ENCODE assay signal across 22 cellular contexts in genomic region chr11:27350503-27350902, GRCh38. TPM values are rescaled to one million over a fixed set of nuclear protein-coding genes. Genes with fewer than 3 reads are reported as not detected.
DNase-seq lines count a peak whose midpoint lies in the region; FAIRE-seq and TF ChIP-seq lines count a peak whose summit lies in the region.
"Had no signal": no experiment of that assay in that cellular context is flagged by ENCODE, and none has a peak within 500 bp of the region (broad histone marks: within the 10 kb centered on the region; RNA-seq: fewer than 3 reads in every experiment).

No MANE protein-coding gene starts in this region.

- no peak overlapping the region for H2AFZ ChIP-seq in endothelial cell of umbilical vein (ENCODE audit: low read depth, low read length)
- H2AFZ ChIP-seq: PC-9 had no signal

- POLR2A ChIA-PET in endothelial cell of umbilical vein (lab: Charles Lee), result no interaction called here

- no peaks in the 10 kb centered on the region for H4K20me1 ChIP-seq in endothelial cell of umbilical vein (replicated peaks; ENCODE audit: control insufficient read depth, extremely low read depth, insufficient read depth, low read length)

- H3K79me2 ChIP-seq in endothelial cell of umbilical vein (ENCODE audit: control insufficient read depth, insufficient read depth, low read length), result no peaks in the 10 kb centered on the region

- no peaks in the 10 kb centered on the region for H3K36me3 ChIP-seq in endothelial cell of umbilical vein (ENCODE audit: control insufficient read depth in 2 of 2, extremely low read depth in 1 of 2, insufficient read depth in 2 of 2, low read length in 2 of 2)
- H3K36me3 ChIP-seq: adrenal gland, esophagus squamous epithelium, vagina had no signal

- no peak overlapping the region for H3K4me2 ChIP-seq in endothelial cell of umbilical vein (ENCODE audit: insufficient read depth, low read length)
- H3K4me2 ChIP-seq: PC-9, smooth muscle cell had no signal

- CTCF ChIA-PET in endothelial cell of umbilical vein (lab: Charles Lee), result interaction anchor here (1.3 to 1.4 kb wide), 2 partner anchors 54 to 136 kb away, joined by 3 to 4 read pairs; no protein-coding TSS in a partner anchor

- no peaks in the 10 kb centered on the region for H3K4me1 ChIP-seq in endothelial cell of umbilical vein (ENCODE audit: control insufficient read depth, extremely low read depth, insufficient read depth, low read length)
- H3K4me1 ChIP-seq: adrenal gland, vagina had no signal

- no peak for FAIRE-seq in endothelial cell of umbilical vein (lab: Jason Lieb, UNC)
- FAIRE-seq: GM18507 had no signal

- no peaks in the 10 kb centered on the region for H3K27me3 ChIP-seq in endothelial cell of umbilical vein (ENCODE audit: control insufficient read depth in 2 of 2, insufficient read depth in 2 of 2, low read length in 2 of 2)
- H3K27me3 ChIP-seq: adrenal gland, esophagus squamous epithelium, vagina had no signal

- peak; percentile 27 for DNase-seq in AG09319 (ENCODE audit: extremely low read depth, low read depth)
- DNase-seq in NCI-H446 treated with DMSO at 0.1 percent for 48 hours (lab: John Stamatoyannopoulos, UW), result peak; percentile 87
- DNase-seq in endothelial cell of umbilical vein (ENCODE audit: low read depth, low spot score), result peak; percentile 19
- peak; percentile 4 for DNase-seq in midbrain (lab: John Stamatoyannopoulos, UW)
- no peak for DNase-seq in dermis blood vessel endothelial cell
- DNase-seq in T-helper 9 cell, result no peak
- DNase-seq in NCI-H146 (lab: John Stamatoyannopoulos, UW), result no peak
- DNase-seq in NCI-H69 (lab: John Stamatoyannopoulos, UW), result no peak
- DNase-seq: activated CD8-positive, alpha-beta memory T cell treated with anti-CD3 and anti-CD28 coated beads, Interleukin-2, amount 50 U/mL, for 48 hours; activated effector memory CD4-positive, alpha-beta T cell treated with anti-CD3 and anti-CD28 coated beads, Interleukin-2, amount 50 U/mL, for 16 hours; adrenal gland; AML-193; effector CD4-positive, alpha-beta T cell; esophagus squamous epithelium; natural killer cell; NCI-H2171 treated with DMSO at 0.1 percent for 48 hours; NCI-H774; PC-9; substantia nigra had no signal

- no peak for TF ChIP-seq CTCF in AG09319 (IDR thresholded peaks at IDR 0.05; ENCODE audit: low read depth, low read length)
- TF ChIP-seq CTCF in endothelial cell of umbilical vein (IDR thresholded peaks at IDR 0.05; ENCODE audit: extremely low read depth in 1 of 2, insufficient read depth in 1 of 2, low read depth in 1 of 2, low read length in 2 of 2), result no peak

- no peaks in the 10 kb centered on the region for H3K9me3 ChIP-seq in endothelial cell of umbilical vein (replicated peaks; ENCODE audit: control insufficient read depth, insufficient read depth, low read length)
- H3K9me3 ChIP-seq: adrenal gland, esophagus squamous epithelium, vagina had no signal

- no peak overlapping the region for H3K9ac ChIP-seq in endothelial cell of umbilical vein (replicated peaks; ENCODE audit: extremely low read depth, insufficient read depth, low read length)

- no peak overlapping the region for H3K4me3 ChIP-seq in endothelial cell of umbilical vein (replicated peaks in 1 of 3; ENCODE audit: insufficient read depth in 1 of 3, low read depth in 1 of 3, low read length in 3 of 3)
- H3K4me3 ChIP-seq: adrenal gland, esophagus squamous epithelium, PC-9, smooth muscle cell, vagina had no signal

- no peak for TF ChIP-seq POLR2A in endothelial cell of umbilical vein (IDR thresholded peaks at IDR 0.05; ENCODE audit: low read depth, low read length)

- BruUV-seq in endothelial cell of umbilical vein (replicated peaks; lab: Mats Ljungman, UMichigan), result no TSS peak

- dilution Hi-C loops in endothelial cell of umbilical vein (cut with MboI; ENCODE audit: extremely low pct_ligation_motif_present, low sequenced_read_pairs), result no loop called here

- intact Hi-C loops in endothelial cell of umbilical vein (cut with micrococcal nuclease), result no loop called here

- H3K27ac ChIP-seq in endothelial cell of umbilical vein (ENCODE audit: insufficient read depth, low read depth, low read length), result no peak overlapping the region
- H3K27ac ChIP-seq: adrenal gland, esophagus squamous epithelium, PC-9, vagina had no signal

- no peaks in the 10 kb centered on the region for H3K9me1 ChIP-seq in endothelial cell of umbilical vein (replicated peaks; ENCODE audit: control insufficient read depth, extremely low read depth, insufficient read depth, low read length)

TF ChIP-seq in endothelial cell of umbilical vein, 7 proteins besides CTCF, POLR2A, EP300 and RAD21:
- TF ChIP-seq MAX (IDR thresholded peaks at IDR 0.05; ENCODE audit: insufficient read depth, insufficient read length), result no peak
- TF ChIP-seq JUN (IDR thresholded peaks at IDR 0.05; ENCODE audit: borderline replicate concordance, insufficient read depth, insufficient read length, low read depth), result no peak
- TF ChIP-seq MYC (IDR thresholded peaks at IDR 0.05; ENCODE audit: low read depth, low read length), result no peak
- TF ChIP-seq GATA2 (IDR thresholded peaks at IDR 0.05; ENCODE audit: insufficient read depth, insufficient read length, low read depth, low read length), result no peak
- TF ChIP-seq EZH2 (IDR thresholded peaks at IDR 0.05; ENCODE audit: borderline replicate concordance, low read depth, low read length, severe bottlenecking), result no peak
- no peak for TF ChIP-seq POLR2AphosphoS5 (IDR thresholded peaks at IDR 0.05; ENCODE audit: insufficient read depth, low read depth, low read length)
- TF ChIP-seq FOS (IDR thresholded peaks at IDR 0.05; ENCODE audit: borderline replicate concordance, insufficient read depth, low read length), result no peak

RNA-seq across cellular contexts. Expression of gene CCDC34, which starts 12.5 kb away (rescaled TPM):
- total RNA-seq in endothelial cell of umbilical vein, result 11.4 and 11.8 TPM in 2 replicates
- polyA plus RNA-seq in endothelial cell of umbilical vein, result 2.0 and 2.3 TPM in 2 replicates
- 3.5 and 4.4 TPM in 2 replicates for polyA plus RNA-seq in endothelial cell of umbilical vein (2011; cell fraction: cytosol; rRNA removed)
- 1.4 and 1.9 TPM in 2 replicates for polyA plus RNA-seq in endothelial cell of umbilical vein (2011; cell fraction: nucleus; rRNA removed)
- 8.8 and 13.4 TPM in 2 replicates for polyA plus RNA-seq in endothelial cell of umbilical vein (2012)
- 1.1 and 1.2 TPM in 2 replicates for polyA minus RNA-seq in endothelial cell of umbilical vein
- polyA minus RNA-seq in endothelial cell of umbilical vein (2011; cell fraction: cytosol; rRNA and poly(A)+ RNA removed), result 8.4 TPM
- 0.77 and 0.82 TPM in 2 replicates for polyA minus RNA-seq in endothelial cell of umbilical vein (2011; cell fraction: nucleus; rRNA and poly(A)+ RNA removed)
- total RNA-seq in dermis blood vessel endothelial cell, result 4.1 and 4.3 TPM in 2 replicates

Comparison
In these comparisons a context has a peak if more than half of its experiments do, and no peak if none do; other contexts are left out.
1. DNase-seq: peak in AG09319 (single experiment), NCI-H446 treated with DMSO at 0.1 percent for 48 hours (single experiment), endothelial cell of umbilical vein (single experiment) and midbrain (single experiment); none in dermis blood vessel endothelial cell (single experiment), T-helper 9 cell (single experiment), NCI-H146 (single experiment) and NCI-H69 (single experiment).